In genomic region chr17:63843387-63844292, GRCh38 we compare ENCODE assay signal across 8 cellular contexts. TPM values are rescaled to one million over a fixed set of nuclear protein-coding genes. Genes with fewer than 3 reads are reported as not detected.
A peak's percentile ranks its signal among the peaks of the same experiment; 100 is the strongest.
DNase-seq lines count a peak whose midpoint lies in the region; ATAC-seq and TF ChIP-seq lines count a peak whose summit lies in the region.

No MANE protein-coding gene starts in this region.

- H3K36me3 ChIP-seq in GM06990 (ENCODE audit: control insufficient read depth, insufficient read depth, low read length): no peaks in the 10 kb centered on the region

- no peaks in the 10 kb centered on the region for H3K27me3 ChIP-seq in GM06990 (replicated peaks; ENCODE audit: control insufficient read depth, insufficient read depth, low read length)

- intact Hi-C loops in activated T-helper 2 cell treated with anti-CD3 and anti-CD28 coated beads, Interferon-gamma antibody, Interleukin-2, Interleukin-4, amounts not matched to agents 10 μg/mL and 5 μg/mL and 100 μg/mL, durations not matched to agents 14 hours and 24 hours and 36 hours (cut with micrococcal nuclease): loop anchor here (1.0 to 10.0 kb wide), 8 partner anchors 16 to 301 kb away; partner anchors contain the start of genes CCDC47, DCAF7, FTSJ3 and LIMD2

- H3K27me3 Mint-ChIP-seq in activated T-helper 2 cell treated with anti-CD3 and anti-CD28 coated beads, Interferon-gamma antibody, Interleukin-2, Interleukin-4, amounts not matched to agents 10 μg/mL and 5 μg/mL and 100 μg/mL, durations not matched to agents 14 hours and 24 hours and 36 hours (ENCODE audit: low read depth): no peaks in the 10 kb centered on the region
- H3K27me3 Mint-ChIP-seq in glutamatergic neuron (ENCODE audit: unreplicated experiment): peaks cover 23% of the 10 kb centered on the region

- H3K36me3 Mint-ChIP-seq in activated T-helper 2 cell treated with anti-CD3 and anti-CD28 coated beads, Interferon-gamma antibody, Interleukin-2, Interleukin-4, amounts not matched to agents 10 μg/mL and 5 μg/mL and 100 μg/mL, durations not matched to agents 14 hours and 24 hours and 36 hours (ENCODE audit: low read depth): peaks cover 21% of the 10 kb centered on the region
- H3K36me3 Mint-ChIP-seq in glutamatergic neuron (ENCODE audit: unreplicated experiment): peaks cover 7% of the 10 kb centered on the region

- peak overlapping the region; percentile 80 for H3K4me3 ChIP-seq in GM06990 (replicated peaks; ENCODE audit: low read depth, low read length)

- peaks cover 7% of the 10 kb centered on the region for H3K9me3 Mint-ChIP-seq in activated T-helper 2 cell treated with anti-CD3 and anti-CD28 coated beads, Interferon-gamma antibody, Interleukin-2, Interleukin-4, amounts not matched to agents 10 μg/mL and 5 μg/mL and 100 μg/mL, durations not matched to agents 14 hours and 24 hours and 36 hours
- peaks cover 18% of the 10 kb centered on the region for H3K9me3 Mint-ChIP-seq in glutamatergic neuron (ENCODE audit: unreplicated experiment)

- H3K27ac Mint-ChIP-seq in activated T-helper 2 cell treated with anti-CD3 and anti-CD28 coated beads, Interferon-gamma antibody, Interleukin-2, Interleukin-4, amounts not matched to agents 10 μg/mL and 5 μg/mL and 100 μg/mL, durations not matched to agents 14 hours and 24 hours and 36 hours: peak overlapping the region; percentile 89
- no peak overlapping the region for H3K27ac Mint-ChIP-seq in glutamatergic neuron (ENCODE audit: unreplicated experiment)

- peaks cover 28% of the 10 kb centered on the region for H3K4me1 Mint-ChIP-seq in activated T-helper 2 cell treated with anti-CD3 and anti-CD28 coated beads, Interferon-gamma antibody, Interleukin-2, Interleukin-4, amounts not matched to agents 10 μg/mL and 5 μg/mL and 100 μg/mL, durations not matched to agents 14 hours and 24 hours and 36 hours (ENCODE audit: low read depth)
- peaks cover 12% of the 10 kb centered on the region for H3K4me1 Mint-ChIP-seq in glutamatergic neuron (ENCODE audit: low read depth, unreplicated experiment)

- TF ChIP-seq CTCF in GM06990 (IDR thresholded peaks at IDR 0.05; ENCODE audit: insufficient read depth, low read length, poor library complexity, severe bottlenecking): no peak
- TF ChIP-seq CTCF in glutamatergic neuron (IDR thresholded peaks at IDR 0.05; ENCODE audit: partially characterized antibody, unreplicated experiment): no peak

- ATAC-seq in HG03108 (IDR thresholded peaks at IDR 0.05; ENCODE audit: unreplicated experiment) (no peak), GM19452 (IDR thresholded peaks at IDR 0.05; ENCODE audit: unreplicated experiment) (no peak)

- DNase-seq in GM06990 (ENCODE audit: extremely low read depth, insufficient read length) (peak; percentile 65), KG1 (lab: John Stamatoyannopoulos, UW) (peak; percentile 29), glutamatergic neuron (no peak), pons (ENCODE audit: low spot score) (peak; percentile 62), cerebellar nuclear complex (lab: John Stamatoyannopoulos, UW) (no peak)
- no peak for DNase-seq in activated T-helper 2 cell treated with anti-CD3 and anti-CD28 coated beads, Interferon-gamma antibody, Interleukin-2, Interleukin-4, amounts not matched to agents 10 μg/mL and 5 μg/mL and 100 μg/mL, durations not matched to agents 14 hours and 24 hours and 36 hours (ENCODE audit: low spot score)

- H3K4me3 Mint-ChIP-seq in activated T-helper 2 cell treated with anti-CD3 and anti-CD28 coated beads, Interferon-gamma antibody, Interleukin-2, Interleukin-4, amounts not matched to agents 10 μg/mL and 5 μg/mL and 100 μg/mL, durations not matched to agents 14 hours and 24 hours and 36 hours (ENCODE audit: low read depth): peak overlapping the region; percentile 84
- H3K4me3 Mint-ChIP-seq in glutamatergic neuron (ENCODE audit: unreplicated experiment): peak overlapping the region; percentile 83

RNA-seq across cellular contexts. Expression of gene SMARCD2, which starts 1.2 kb away (rescaled TPM):
- 129 and 130 TPM in 2 replicates for total RNA-seq in activated T-helper 2 cell treated with anti-CD3 and anti-CD28 coated beads, Interferon-gamma antibody, Interleukin-2, Interleukin-4, amounts not matched to agents 10 μg/mL and 5 μg/mL and 100 μg/mL, durations not matched to agents 14 hours and 24 hours and 36 hours
- 84.5 TPM for total RNA-seq in glutamatergic neuron (ENCODE audit: unreplicated experiment)

RNA-seq across cellular contexts. Expression of gene FTSJ3, which starts 16.2 kb away (rescaled TPM):
- total RNA-seq in activated T-helper 2 cell treated with anti-CD3 and anti-CD28 coated beads, Interferon-gamma antibody, Interleukin-2, Interleukin-4, amounts not matched to agents 10 μg/mL and 5 μg/mL and 100 μg/mL, durations not matched to agents 14 hours and 24 hours and 36 hours: 75.0 and 80.7 TPM in 2 replicates
- total RNA-seq in glutamatergic neuron (ENCODE audit: unreplicated experiment): 42.0 TPM

RNA-seq across cellular contexts. Expression of gene PSMC5, which starts 16.4 kb away (rescaled TPM):
- 185 and 204 TPM in 2 replicates for total RNA-seq in activated T-helper 2 cell treated with anti-CD3 and anti-CD28 coated beads, Interferon-gamma antibody, Interleukin-2, Interleukin-4, amounts not matched to agents 10 μg/mL and 5 μg/mL and 100 μg/mL, durations not matched to agents 14 hours and 24 hours and 36 hours
- 133 TPM for total RNA-seq in glutamatergic neuron (ENCODE audit: unreplicated experiment)

RNA-seq across cellular contexts. Expression of gene CSH2, which starts 29.8 kb away (rescaled TPM):
- total RNA-seq in activated T-helper 2 cell treated with anti-CD3 and anti-CD28 coated beads, Interferon-gamma antibody, Interleukin-2, Interleukin-4, amounts not matched to agents 10 μg/mL and 5 μg/mL and 100 μg/mL, durations not matched to agents 14 hours and 24 hours and 36 hours: not detected in 2 replicates
- total RNA-seq in glutamatergic neuron (ENCODE audit: unreplicated experiment): 0.56 TPM

RNA-seq across cellular contexts. Expression of gene GH2, which starts 38.1 kb away (rescaled TPM):
- not detected in 2 replicates for total RNA-seq in activated T-helper 2 cell treated with anti-CD3 and anti-CD28 coated beads, Interferon-gamma antibody, Interleukin-2, Interleukin-4, amounts not matched to agents 10 μg/mL and 5 μg/mL and 100 μg/mL, durations not matched to agents 14 hours and 24 hours and 36 hours
- total RNA-seq in glutamatergic neuron (ENCODE audit: unreplicated experiment): not detected

Comparison
In these comparisons a context has a peak if more than half of its experiments do, and no peak if none do; other contexts are left out.
1. DNase-seq: peak in GM06990 (single experiment), KG1 (single experiment) and pons (single experiment); none in activated T-helper 2 cell treated with anti-CD3 and anti-CD28 coated beads, Interferon-gamma antibody, Interleukin-2, Interleukin-4, amounts not matched to agents 10 μg/mL and 5 μg/mL and 100 μg/mL, durations not matched to agents 14 hours and 24 hours and 36 hours (single experiment), glutamatergic neuron (single experiment) and cerebellar nuclear complex (0 of 2).